ENCODE assay signal across 13 cellular contexts in the genomic region with DNA sequence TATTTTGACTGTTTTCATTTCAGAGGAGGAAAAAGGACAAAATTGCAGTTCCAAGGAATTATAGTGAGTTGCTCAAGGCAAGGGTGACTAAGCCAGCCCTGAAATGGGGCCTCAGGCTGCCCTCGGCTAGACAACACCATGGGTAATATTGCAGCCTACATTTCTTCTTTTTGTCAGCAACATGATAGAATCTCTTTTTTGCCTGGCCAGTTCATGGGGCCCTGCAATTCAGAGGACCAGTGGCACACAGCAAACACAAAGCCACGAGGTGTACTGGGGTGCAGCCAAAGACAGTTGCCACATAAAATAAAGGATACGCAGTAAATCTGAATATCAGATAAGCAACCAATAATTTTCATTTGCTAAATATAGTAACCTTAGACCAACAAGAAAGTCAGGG. TPM values are rescaled to one million over a fixed set of nuclear protein-coding genes. Genes with fewer than 3 reads are reported as not detected.
DNase-seq lines count a peak whose midpoint lies in the region; ATAC-seq and TF ChIP-seq lines count a peak whose summit lies in the region.
"Had no signal": no experiment of that assay in that cellular context is flagged by ENCODE, and none has a peak within 500 bp of the region (broad histone marks: within the 10 kb centered on the region; RNA-seq: fewer than 3 reads in every experiment).

No MANE protein-coding gene starts in this region.

- CTCF ChIA-PET in RWPE1 (lab: Yijun Ruan, JAX): no interaction called here

- ATAC-seq in GM19023 (IDR thresholded peaks at IDR 0.05; ENCODE audit: unreplicated experiment): no peak
- no peak for ATAC-seq in GM19035 (IDR thresholded peaks at IDR 0.05; ENCODE audit: unreplicated experiment)
- no peak for ATAC-seq in GM18520 (IDR thresholded peaks at IDR 0.05; ENCODE audit: unreplicated experiment)
- ATAC-seq: K562, left colon, psoas muscle had no signal

- no peak overlapping the region for H3K4me3 ChIP-seq in fibroblast of the aortic adventitia (ENCODE audit: low read depth, low read length)
- no peak overlapping the region for H3K4me3 ChIP-seq in skeletal muscle cell (ENCODE audit: low read depth, low read length)
- H3K4me3 ChIP-seq: K562, psoas muscle had no signal

- TF ChIP-seq CTCF in RWPE1 (conservative IDR thresholded peaks at IDR 0.05; ENCODE audit: low read depth) (no peak), fibroblast of the aortic adventitia (IDR thresholded peaks at IDR 0.05; ENCODE audit: insufficient read depth, low read length) (no peak)

- no peak overlapping the region for H3K27ac ChIP-seq in RWPE1
- H3K27ac ChIP-seq: psoas muscle had no signal

- POLR2A ChIA-PET in RWPE1 (lab: Yijun Ruan, JAX; ENCODE audit: low non-redundant PET): no interaction called here

- DNase-seq in ELR (ENCODE audit: low read depth) (peak; percentile 65), RWPE1 (ENCODE audit: low spot score) (peak; percentile 31), fibroblast of the aortic adventitia (ENCODE audit: low read depth) (peak; percentile 65), skeletal muscle cell (ENCODE audit: low read depth) (peak; percentile 53), hypothalamus (lab: John Stamatoyannopoulos, UW) (no peak)
- DNase-seq: left colon, NCI-H69, psoas muscle, T-helper 1 cell had no signal

RNA-seq across cellular contexts. Expression of a gene that starts 41.8 kb away (rescaled TPM):
- 0.72 and 8.3 TPM in 2 replicates for total RNA-seq in fibroblast of the aortic adventitia (ENCODE audit: low replicate concordance)

Comparison
In these comparisons a context has a peak if more than half of its experiments do, and no peak if none do; other contexts are left out.
1. DNase-seq: peak in ELR (single experiment), RWPE1 (single experiment), fibroblast of the aortic adventitia (single experiment) and skeletal muscle cell (single experiment); none in hypothalamus (0 of 51).